1 cellular context compared by ENCODE assay signal in genomic region chr14:100663528-100664052, GRCh38.
TF ChIP-seq lines count a peak whose summit lies in the region.

No MANE protein-coding gene starts in this region.

TF ChIP-seq in GM23338, 12 proteins besides CTCF, POLR2A, EP300 and RAD21 (continued from another document):
- TF ChIP-seq ZNF462 (CRISPR knock-in tag; IDR thresholded peaks at IDR 0.05) (no peak), ETS1 (IDR thresholded peaks at IDR 0.05) (no peak), CREB1 (CRISPR knock-in tag; IDR thresholded peaks at IDR 0.05; ENCODE audit: low read depth) (no peak), STAT1 (IDR thresholded peaks at IDR 0.05; ENCODE audit: unreplicated experiment) (no peak), POLR2AphosphoS5 (IDR thresholded peaks at IDR 0.05; ENCODE audit: low read depth) (no peak), EZH2 (IDR thresholded peaks at IDR 0.05; ENCODE audit: low read depth, unreplicated experiment) (no peak), REST (IDR thresholded peaks at IDR 0.05; ENCODE audit: unreplicated experiment) (no peak)
